In genomic region chr7:128168667-128169210, GRCh38 we compare ENCODE assay signal across 8 cellular contexts.
A peak's percentile ranks its signal among the peaks of the same experiment; 100 is the strongest.
DNase-seq lines count a peak whose midpoint lies in the region; ATAC-seq, FAIRE-seq and TF ChIP-seq lines count a peak whose summit lies in the region.

No MANE protein-coding gene starts in this region.

- no peak for TF ChIP-seq RAD21 in HepG2 (CRISPR knock-in tag; IDR thresholded peaks at IDR 0.05)

- POLR2A ChIA-PET in HepG2 (lab: Yijun Ruan, JAX), result no interaction called here

- H3K4me3 Mint-ChIP-seq in GM23338, result peak overlapping the region; percentile 73

- H3K36me3 ChIP-seq in GM23338 (ENCODE audit: insufficient read depth), result no peaks in the 10 kb centered on the region
- no peaks in the 10 kb centered on the region for H3K36me3 ChIP-seq in body of pancreas (replicated peaks in 1 of 2; ENCODE audit: insufficient read depth in 1 of 2, low read depth in 2 of 2)
- H3K36me3 ChIP-seq in HepG2 (replicated peaks in 1 of 2; ENCODE audit: control insufficient read depth in 1 of 2, insufficient read depth in 2 of 2, low read length in 2 of 2), result no peaks in the 10 kb centered on the region

- no TSS peak for BruUV-seq in HepG2 (replicated peaks; lab: Mats Ljungman, UMichigan)

- peak; percentile 57 for DNase-seq in AG08396 (ENCODE audit: low spot score)
- peak; percentile 96 for DNase-seq in GM23338 (ENCODE audit: low spot score)
- peak in 3 of 4 donors; percentile 32 to 39 (median 32) for DNase-seq in body of pancreas
- no peak for DNase-seq in HepG2 (ENCODE audit: low spot score)
- DNase-seq in activated CD8-positive, alpha-beta memory T cell treated with anti-CD3 and anti-CD28 coated beads for 24 hours, result no peak
- DNase-seq in superior temporal gyrus (ENCODE audit: extremely low spot score), result no peak

- no peaks in the 10 kb centered on the region for H4K20me1 ChIP-seq in GM23338 (replicated peaks; ENCODE audit: insufficient read depth)
- no peaks in the 10 kb centered on the region for H4K20me1 ChIP-seq in HepG2 (ENCODE audit: insufficient read depth, low read length)

- FAIRE-seq in HepG2 (lab: Jason Lieb, UNC), result no peak

- H3K79me2 ChIP-seq in GM23338 (replicated peaks; ENCODE audit: insufficient read depth), result no peaks in the 10 kb centered on the region
- no peaks in the 10 kb centered on the region for H3K79me2 ChIP-seq in HepG2 (ENCODE audit: insufficient read depth, low read length)

- no peak overlapping the region for H3K9ac ChIP-seq in HepG2 (ENCODE audit: insufficient read depth, low read depth, low read length)

- H2AFZ ChIP-seq in GM23338, result peak overlapping the region; percentile 73; the same call in 1 of the 2 replicates
- no peak overlapping the region for H2AFZ ChIP-seq in HepG2 (ENCODE audit: low read length)

- peak overlapping the region; percentile 89 for H3K4me2 ChIP-seq in GM23338
- H3K4me2 ChIP-seq in HepG2 (ENCODE audit: low read depth, low read length), result no peak overlapping the region

- peaks cover 38% of the 10 kb centered on the region for H3K4me1 Mint-ChIP-seq in GM23338

- ATAC-seq in GM23338, result peak; percentile 63
- no peak for ATAC-seq in body of pancreas
- peak; percentile 57 for ATAC-seq in HepG2
- ATAC-seq in GM19395 (IDR thresholded peaks at IDR 0.05; ENCODE audit: unreplicated experiment), result no peak
- ATAC-seq in HG02763 (IDR thresholded peaks at IDR 0.05; ENCODE audit: unreplicated experiment), result no peak

- no peaks in the 10 kb centered on the region for H3K9me2 ChIP-seq in GM23338 (ENCODE audit: insufficient read depth)

- TF ChIP-seq CTCF in GM23338 (conservative IDR thresholded peaks at IDR 0.05; ENCODE audit: low read depth in 2 of 2) (no peak), body of pancreas (IDR thresholded peaks at IDR 0.05) (no peak), HepG2 (CRISPR knock-in tag; IDR thresholded peaks at IDR 0.05) (no peak)

- WGBS in body of pancreas, 2 donors, result 30 to 41% methylated on average over 15 to 16 of the region's 16 CpGs
- 26% methylated on average over 16 of the region's 16 CpGs for WGBS in HepG2 (ENCODE audit: low lambda C conversion rate)

- peaks cover 66% of the 10 kb centered on the region for H3K27me3 Mint-ChIP-seq in GM23338 (ENCODE audit: insufficient read depth, low read depth, poor library complexity)

- peaks cover 81% of the 10 kb centered on the region for H3K27me3 ChIP-seq in GM23338 (ENCODE audit: insufficient read depth)
- H3K27me3 ChIP-seq in body of pancreas, result peaks cover 0 to 4% of the 10 kb centered on the region in 2 donors
- peaks cover 8 to 77% of the 10 kb centered on the region in 2 experiments for H3K27me3 ChIP-seq in HepG2 (ENCODE audit: control insufficient read depth in 1 of 2, insufficient read depth in 2 of 2, low read length in 2 of 2)

- no peak for TF ChIP-seq EP300 in HepG2 (IDR thresholded peaks at IDR 0.05; ENCODE audit: low read depth in 2 of 2, low read length in 2 of 2)
- no peak for TF ChIP-seq EP300 in HepG2 (CRISPR knock-in tag; IDR thresholded peaks at IDR 0.05; ENCODE audit: borderline replicate concordance)

- intact Hi-C loops in body of pancreas (cut with DNase I), result no loop called here
- intact Hi-C loops in HepG2 (cut with micrococcal nuclease; ENCODE audit: unreplicated experiment), result no loop called here

- peaks cover 11% of the 10 kb centered on the region for H3K4me1 ChIP-seq in GM23338 (ENCODE audit: insufficient read depth)
- peaks cover 23% of the 10 kb centered on the region for H3K4me1 ChIP-seq in body of pancreas
- no peaks in the 10 kb centered on the region for H3K4me1 ChIP-seq in HepG2 (ENCODE audit: insufficient read depth, low read length)

- H3K9me3 Mint-ChIP-seq in GM23338, result no peaks in the 10 kb centered on the region; the same call in 2 of the 3 replicates

- TF ChIP-seq POLR2A in body of pancreas (IDR thresholded peaks at IDR 0.05), result no peak
- no peak for TF ChIP-seq POLR2A in HepG2 (IDR thresholded peaks at IDR 0.05; ENCODE audit: insufficient read depth in 1 of 2, low read depth in 2 of 2, low read length in 2 of 2)

- no peaks in the 10 kb centered on the region; the same call in 2 of the 3 replicates for H3K36me3 Mint-ChIP-seq in GM23338 (ENCODE audit: low read depth)

- H3K9me3 ChIP-seq in body of pancreas, result no peaks in the 10 kb centered on the region
- H3K9me3 ChIP-seq in HepG2 (ENCODE audit: low read length), result no peaks in the 10 kb centered on the region

- H3K4me3 ChIP-seq in GM23338 (peak overlapping the region; percentile 90), body of pancreas (no peak overlapping the region), HepG2 (replicated peaks in 1 of 3; ENCODE audit: insufficient read depth in 1 of 3, low read depth in 2 of 3, low read length in 3 of 3) (no peak overlapping the region)

- no peak overlapping the region for H3K27ac Mint-ChIP-seq in GM23338

- peaks cover 4% of the 10 kb centered on the region; the same call in 1 of the 2 replicates for H3F3A ChIP-seq in GM23338 (replicated peaks; ENCODE audit: low read depth)

- in situ Hi-C loops in HepG2 (cut with HindIII; ENCODE audit: extremely low pct_ligation_motif_present, low pct_unique_long_range_greater_than_20kb), result no loop called here

- CTCF ChIA-PET in HepG2 (lab: Yijun Ruan, JAX; ENCODE audit: low intra/inter-chr PET ratio, low total read pairs), result no interaction called here

- no peak overlapping the region for H3K27ac ChIP-seq in GM23338 (ENCODE audit: low read depth)
- no peak overlapping the region for H3K27ac ChIP-seq in body of pancreas
- no peak overlapping the region for H3K27ac ChIP-seq in HepG2 (ENCODE audit: extremely low read length, insufficient read depth, low read length)

TF ChIP-seq in GM23338, 12 proteins besides CTCF, POLR2A, EP300 and RAD21 (continues in another document):
- TF ChIP-seq ZNF331 (CRISPR knock-in tag; IDR thresholded peaks at IDR 0.05; ENCODE audit: low read depth), result no peak
- TF ChIP-seq REST (IDR thresholded peaks at IDR 0.05; ENCODE audit: unreplicated experiment), result peak; percentile 97

TF ChIP-seq in HepG2, 621 proteins besides CTCF, POLR2A, EP300 and RAD21 (continues in another document):
- TF ChIP-seq ZSCAN9 (CRISPR knock-in tag; IDR thresholded peaks at IDR 0.05; ENCODE audit: borderline replicate concordance) (peak; percentile 64; the same call in 1 of the 2 replicates), TEF (CRISPR knock-in tag; IDR thresholded peaks at IDR 0.05) (no peak), MEIS2 (CRISPR knock-in tag; IDR thresholded peaks at IDR 0.05) (0 out of 2 replicates have a peak, but pooled peaks have one; percentile 33), HOXA5 (CRISPR knock-in tag; IDR thresholded peaks at IDR 0.05) (0 out of 2 replicates have a peak, but pooled peaks have one; percentile 29), KIAA2018 (CRISPR knock-in tag; IDR thresholded peaks at IDR 0.05; ENCODE audit: borderline replicate concordance) (no peak)

Comparison
In these comparisons a context has a peak if more than half of its experiments do, and no peak if none do; other contexts are left out.
1. DNase-seq: peak in AG08396 (single experiment), GM23338 (single experiment) and body of pancreas (3 of 4); none in HepG2 (single experiment), activated CD8-positive, alpha-beta memory T cell treated with anti-CD3 and anti-CD28 coated beads for 24 hours (single experiment) and superior temporal gyrus (single experiment).
2. ATAC-seq: peak in GM23338 (single experiment) and HepG2 (single experiment); none in body of pancreas (single experiment), GM19395 (single experiment) and HG02763 (single experiment).